In genomic region chr1:65254320-65255087, GRCh38 we compare ENCODE assay signal across 8 cellular contexts. TPM values are rescaled to one million over a fixed set of nuclear protein-coding genes. Genes with fewer than 3 reads are reported as not detected.
DNase-seq lines count a peak whose midpoint lies in the region; ATAC-seq and TF ChIP-seq lines count a peak whose summit lies in the region.

No MANE protein-coding gene starts in this region.

- WGBS in body of pancreas, 2 donors = 0% methylated on average over 8 to 86 of the region's 92 CpGs
- WGBS in smooth muscle cell (ENCODE audit: low lambda C conversion rate) = under 1% methylated on average over 74 of the region's 92 CpGs

- H3K4me3 ChIP-seq in body of pancreas (peak overlapping the region; percentile 49 to 81), smooth muscle cell (peak overlapping the region; percentile 71)

- H3K27me3 ChIP-seq in body of pancreas (no peaks in the 10 kb centered on the region), smooth muscle cell (ENCODE audit: low read depth) (no peaks in the 10 kb centered on the region)

- peaks cover 14% of the 10 kb centered on the region for H3K4me1 ChIP-seq in body of pancreas
- H3K4me1 ChIP-seq in smooth muscle cell (ENCODE audit: low read depth) = no peaks in the 10 kb centered on the region

- no peaks in the 10 kb centered on the region for H4K20me1 ChIP-seq in smooth muscle cell (ENCODE audit: low read depth)

- peak; percentile 38 for DNase-seq in SIG-M5 treated with dmso at 0.1 percent for 504 hours (lab: John Stamatoyannopoulos, UW; ENCODE audit: unreplicated experiment)
- no peak for DNase-seq in SIG-M5 (lab: John Stamatoyannopoulos, UW)
- DNase-seq in NCI-H2029 (lab: John Stamatoyannopoulos, UW) = peak; percentile 89
- DNase-seq in UCSD-AML1 (lab: John Stamatoyannopoulos, UW; ENCODE audit: unreplicated experiment) = peak; percentile 74
- DNase-seq in body of pancreas = peak; percentile 81 to 90 (median 84)
- peak; percentile 97 for DNase-seq in iPS-NIHi11 (ENCODE audit: low spot score)
- no peak for DNase-seq in smooth muscle cell (lab: John Stamatoyannopoulos, UW; ENCODE audit: unreplicated experiment)

- H3K9ac ChIP-seq in smooth muscle cell (ENCODE audit: low read depth) = peak overlapping the region; percentile 50

- ATAC-seq in HG02938 (IDR thresholded peaks at IDR 0.05; ENCODE audit: unreplicated experiment) (peak; percentile 87), body of pancreas (peak; percentile 92)

- H3F3A ChIP-seq in smooth muscle cell (ENCODE audit: low read depth) = peaks cover 9% of the 10 kb centered on the region

- H3K79me2 ChIP-seq in smooth muscle cell (ENCODE audit: low read depth) = peaks cover 5% of the 10 kb centered on the region

- H3K4me2 ChIP-seq in smooth muscle cell = peak overlapping the region; percentile 87

- no peaks in the 10 kb centered on the region for H3K9me3 ChIP-seq in body of pancreas
- H3K9me3 ChIP-seq in smooth muscle cell (replicated peaks; ENCODE audit: low read depth) = no peaks in the 10 kb centered on the region

- H3K27ac ChIP-seq in body of pancreas = peak overlapping the region; percentile 41 to 75 (median 68)
- no peak overlapping the region for H3K27ac ChIP-seq in smooth muscle cell (ENCODE audit: low read depth)

- H2AFZ ChIP-seq in smooth muscle cell (ENCODE audit: low read depth) = peak overlapping the region; percentile 81

- H3K36me3 ChIP-seq in body of pancreas (replicated peaks in 1 of 2; ENCODE audit: insufficient read depth in 1 of 2, low read depth in 2 of 2) = no peaks in the 10 kb centered on the region
- H3K36me3 ChIP-seq in smooth muscle cell (ENCODE audit: low read depth) = no peaks in the 10 kb centered on the region

- TF ChIP-seq POLR2A in body of pancreas (IDR thresholded peaks at IDR 0.05) = peak; percentile 24 to 28 (median 25)

- intact Hi-C loops in body of pancreas (cut with DNase I) = no loop called here

- TF ChIP-seq CTCF in body of pancreas (IDR thresholded peaks at IDR 0.05) = peak in 2 of 7 experiments; percentile 17 to 40
- TF ChIP-seq CTCF in smooth muscle cell (IDR thresholded peaks at IDR 0.05; ENCODE audit: borderline replicate concordance, insufficient read depth, poor library complexity, severe bottlenecking) = no peak

RNA-seq across cellular contexts. Expression of gene DNAJC6, which starts 54.8 kb away (rescaled TPM):
- total RNA-seq in body of pancreas (1 to 10 TPM in 1 of 2 donors, under 1 TPM in 1; 0.99 to 2.3 TPM), smooth muscle cell (3.2 and 7.8 TPM in 2 replicates)
- 0.70 and 2.7 TPM in 2 replicates for polyA plus RNA-seq in smooth muscle cell

Comparison
In these comparisons a context has a peak if more than half of its experiments do, and no peak if none do; other contexts are left out.
1. DNase-seq: peak in SIG-M5 treated with dmso at 0.1 percent for 504 hours (single experiment), NCI-H2029 (single experiment), UCSD-AML1 (single experiment), body of pancreas (4 of 4) and iPS-NIHi11 (single experiment); none in SIG-M5 (single experiment) and smooth muscle cell (single experiment).